In the genomic region with DNA sequence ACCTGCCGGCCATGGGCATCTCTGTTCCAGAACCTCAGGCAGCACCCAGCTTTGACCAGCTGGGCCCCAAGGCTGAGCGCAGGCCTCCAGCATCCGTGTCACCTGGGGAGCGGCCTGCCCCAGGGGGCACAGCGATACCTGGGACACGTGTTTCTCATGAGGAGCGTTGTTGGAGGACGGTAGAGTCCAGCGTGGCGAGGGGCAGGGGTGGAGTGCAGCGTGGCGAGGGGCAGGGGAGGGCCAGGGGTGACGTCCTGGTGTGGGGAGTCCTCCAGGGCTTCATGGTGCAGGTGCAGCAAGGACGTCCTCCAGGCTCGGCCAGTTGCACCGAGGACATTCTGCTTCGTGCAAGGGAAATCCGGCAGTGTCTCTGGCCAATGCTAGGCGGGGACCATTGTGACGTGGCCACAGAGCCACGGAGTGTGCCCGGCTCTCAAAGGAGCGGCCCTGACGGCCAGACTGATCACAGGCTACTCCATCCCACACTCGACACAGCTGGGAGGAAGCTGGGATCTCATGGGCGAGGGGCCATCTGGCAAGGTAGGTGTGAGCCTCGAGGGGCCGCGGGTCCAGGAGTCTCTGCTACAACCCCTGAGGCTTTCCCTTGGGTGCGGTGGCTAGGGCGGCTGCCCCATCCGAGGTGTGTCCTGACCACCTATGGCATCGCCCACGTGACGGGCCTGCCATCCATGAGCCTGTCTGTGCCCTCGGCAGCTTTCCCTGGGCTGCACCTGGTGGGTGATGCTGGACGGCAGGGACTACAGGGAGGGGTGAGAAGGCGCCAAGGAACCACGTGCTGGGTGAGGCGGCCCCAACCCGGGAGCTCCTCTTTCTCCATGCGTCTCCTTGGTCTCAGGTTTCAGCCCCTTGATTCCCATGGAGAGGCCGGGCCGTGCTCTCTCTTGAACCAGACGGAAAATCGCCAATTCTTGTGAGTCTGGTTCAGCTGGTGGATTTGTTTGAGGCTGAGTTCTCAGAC, we compare ENCODE assay signal across 18 cellular contexts. TPM values are rescaled to one million over a fixed set of nuclear protein-coding genes. Genes with fewer than 3 reads are reported as not detected.
DNase-seq lines count a peak whose midpoint lies in the region; ATAC-seq, FAIRE-seq and TF ChIP-seq lines count a peak whose summit lies in the region.
"Had no signal": no experiment of that assay in that cellular context is flagged by ENCODE, and none has a peak within 500 bp of the region (broad histone marks: within the 10 kb centered on the region; RNA-seq: fewer than 3 reads in every experiment).

No MANE protein-coding gene starts in this region.

- H3K27ac ChIP-seq in GM23338 (ENCODE audit: low read depth) (no peak overlapping the region), H1 (ENCODE audit: low read depth, low read length) (no peak overlapping the region)

- H2BK20ac ChIP-seq in H1 (ENCODE audit: low read length) = no peak overlapping the region

- H3F3A ChIP-seq in GM23338 (replicated peaks; ENCODE audit: low read depth) = no peaks in the 10 kb centered on the region

- H2AFZ ChIP-seq in GM23338 = no peak overlapping the region
- no peak overlapping the region for H2AFZ ChIP-seq in H1 (ENCODE audit: low read length)

- no peaks in the 10 kb centered on the region for H3K36me3 Mint-ChIP-seq in GM23338 (ENCODE audit: low read depth)
- H3K36me3 Mint-ChIP-seq: CD4-positive, alpha-beta memory T cell had no signal

- POLR2A ChIA-PET in H1 (lab: Charles Lee; ENCODE audit: partially characterized antibody) = interaction anchor here (0.8 to 1.2 kb wide), 2 partner anchors 17 to 43 kb away, joined by 3 read pairs; no protein-coding TSS in a partner anchor

- no peak overlapping the region for H3K27ac Mint-ChIP-seq in GM23338
- H3K27ac Mint-ChIP-seq: B cell; CD4-positive, alpha-beta memory T cell; T-helper 17 cell had no signal

- CTCF ChIA-PET in H1 (lab: Charles Lee; ENCODE audit: partially characterized antibody) = interaction anchor here (1.3 kb wide), 1 partner anchor 11 kb away, joined by 3 read pairs; no protein-coding TSS in a partner anchor

- peak; percentile 15 for ATAC-seq in GM23338
- ATAC-seq: T-helper 17 cell had no signal

- TF ChIP-seq EP300 in H1 (IDR thresholded peaks at IDR 0.05; ENCODE audit: borderline replicate concordance in 1 of 2, low read depth in 2 of 2, low read length in 2 of 2) = no peak

- H3K4me2 ChIP-seq in GM23338 (no peak overlapping the region), H1 (ENCODE audit: insufficient read depth in 1 of 2, low read depth in 2 of 2, low read length in 2 of 2) (no peak overlapping the region)

- TF ChIP-seq RAD21 in H1 (IDR thresholded peaks at IDR 0.05 in 1 of 2, conservative IDR thresholded peaks at IDR 0.05 in 1 of 2; ENCODE audit: low read depth in 2 of 2, low read length in 2 of 2) = no peak

- H3K36me3 ChIP-seq in GM23338 (ENCODE audit: insufficient read depth) (no peaks in the 10 kb centered on the region), H1 (ENCODE audit: control insufficient read depth in 2 of 4, insufficient read depth in 4 of 4, low read length in 3 of 4) (no peaks in the 10 kb centered on the region)
- H3K36me3 ChIP-seq: HAP-1 had no signal

- H2BK15ac ChIP-seq in H1 (ENCODE audit: low read length) = no peak overlapping the region

- no peak for FAIRE-seq in H1 (lab: Jason Lieb, UNC)
- FAIRE-seq: D721Med, RCC 7860 had no signal

- H3K9me3 ChIP-seq in H1 (ENCODE audit: insufficient read depth in 2 of 2, low read depth in 1 of 2, low read length in 1 of 2) = no peaks in the 10 kb centered on the region
- H3K9me3 ChIP-seq: HAP-1 had no signal

- H3K4ac ChIP-seq in H1 (replicated peaks; ENCODE audit: insufficient read length, low read depth, low read length) = no peak overlapping the region

- TF ChIP-seq CTCF in GM23338 (conservative IDR thresholded peaks at IDR 0.05; ENCODE audit: low read depth in 2 of 2) (no peak), H1 (IDR thresholded peaks at IDR 0.05; ENCODE audit: control extremely low read depth in 1 of 3, insufficient read depth in 1 of 3, low read depth in 1 of 3, low read length in 3 of 3) (no peak)

- DNase-seq in DMS53 (lab: John Stamatoyannopoulos, UW) (peak; percentile 84), GM23338 (ENCODE audit: low spot score) (no peak), NCI-H2107 treated with DMSO at 0.1 percent for 48 hours (lab: John Stamatoyannopoulos, UW; ENCODE audit: unreplicated experiment) (peak; percentile 93), H1 (ENCODE audit: low read depth in 1 of 2, low spot score in 2 of 2) (no peak), NK-92 (lab: John Stamatoyannopoulos, UW; ENCODE audit: unreplicated experiment) (no peak), HK-2 (ENCODE audit: unreplicated experiment) (no peak), activated gamma-delta T cell (lab: John Stamatoyannopoulos, UW) (no peak)
- DNase-seq: CD4-positive, alpha-beta memory T cell; EL; Karpas-422; MM.1S; NCI-H69; SIG-M5; T-helper 17 cell had no signal

- H3K79me2 ChIP-seq in GM23338 (replicated peaks; ENCODE audit: insufficient read depth) (no peaks in the 10 kb centered on the region), H1 (ENCODE audit: control insufficient read depth in 1 of 2, insufficient read depth in 2 of 2, low read length in 2 of 2) (no peaks in the 10 kb centered on the region)

- no peaks in the 10 kb centered on the region for H3K79me1 ChIP-seq in H1 (ENCODE audit: low read depth, low read length)

- H3K9me3 Mint-ChIP-seq in GM23338 = no peaks in the 10 kb centered on the region

- H4K5ac ChIP-seq in H1 (ENCODE audit: insufficient read length, low read depth, low read length) = no peak overlapping the region

- no peak overlapping the region for H3K23ac ChIP-seq in H1 (ENCODE audit: insufficient read length)

- H3K18ac ChIP-seq in H1 (ENCODE audit: extremely low read depth, low read length) = no peak overlapping the region

- H3K56ac ChIP-seq in H1 (replicated peaks; ENCODE audit: insufficient read length, low read depth, low read length) = no peak overlapping the region

- H3K27me3 ChIP-seq in GM23338 (ENCODE audit: insufficient read depth) (0 out of 2 replicates have a peak, but pooled peaks cover 6% of the 10 kb centered on the region), H1 (replicated peaks in 1 of 4; ENCODE audit: control insufficient read depth in 3 of 4, extremely low read depth in 1 of 4, insufficient read depth in 3 of 4, low read length in 3 of 4) (peaks cover 0 to 26% (median 13%) of the 10 kb centered on the region in 4 experiments; a peak in 6 of 7 replicates)

- peaks cover 54% of the 10 kb centered on the region for H3K27me3 Mint-ChIP-seq in GM23338 (ENCODE audit: insufficient read depth, low read depth, poor library complexity)
- H3K27me3 Mint-ChIP-seq: T-helper 17 cell had no signal

- peak overlapping the region; percentile 11 for H4K8ac ChIP-seq in H1 (ENCODE audit: extremely low read depth, insufficient read depth, low read length)

- H2AK5ac ChIP-seq in H1 (ENCODE audit: low read depth, low read length) = no peak overlapping the region

- no peaks in the 10 kb centered on the region for H3K9me2 ChIP-seq in GM23338 (ENCODE audit: insufficient read depth)

- H4K20me1 ChIP-seq in GM23338 (replicated peaks; ENCODE audit: insufficient read depth) (no peaks in the 10 kb centered on the region), H1 (replicated peaks in 1 of 2; ENCODE audit: control insufficient read depth in 1 of 2, insufficient read depth in 2 of 2, low read length in 2 of 2) (no peaks in the 10 kb centered on the region)

- peaks cover 6% of the 10 kb centered on the region for H3K4me1 Mint-ChIP-seq in GM23338
- H3K4me1 Mint-ChIP-seq: B cell, T-helper 17 cell had no signal

- H3K4me1 ChIP-seq in GM23338 (ENCODE audit: insufficient read depth) = no peaks in the 10 kb centered on the region; the same call in 1 of the 2 replicates
- peaks cover 0 to 18% (median 4%) of the 10 kb centered on the region in 4 experiments; a peak in 4 of 7 replicates for H3K4me1 ChIP-seq in H1 (replicated peaks in 1 of 4; ENCODE audit: control insufficient read depth in 3 of 4, insufficient read depth in 4 of 4, low read length in 3 of 4)
- H3K4me1 ChIP-seq: HAP-1 had no signal

- no peak overlapping the region for H2BK120ac ChIP-seq in H1 (replicated peaks; ENCODE audit: low read depth, low read length)

- H3K9ac ChIP-seq in H1 (replicated peaks in 1 of 4; ENCODE audit: extremely low read depth in 1 of 4, low read depth in 3 of 4, low read length in 3 of 4) = no peak overlapping the region

- H2BK5ac ChIP-seq in H1 (ENCODE audit: low read depth, low read length) = no peak overlapping the region

- H4K91ac ChIP-seq in H1 (replicated peaks; ENCODE audit: insufficient read length, low read length) = no peak overlapping the region

- no peak overlapping the region for H2BK12ac ChIP-seq in H1 (ENCODE audit: low read depth, low read length)

- H3K4me3 ChIP-seq in GM23338 = no peak overlapping the region
- no peak overlapping the region for H3K4me3 ChIP-seq in H1 (ENCODE audit: extremely low read depth in 1 of 4, insufficient read depth in 2 of 4, low read depth in 3 of 4, low read length in 4 of 4)
- H3K4me3 ChIP-seq: HAP-1 had no signal

- no peak for TF ChIP-seq POLR2A in H1 (IDR thresholded peaks at IDR 0.05; ENCODE audit: control extremely low read depth in 1 of 2, low read depth in 2 of 2, low read length in 2 of 2)

- H3K23me2 ChIP-seq in H1 (ENCODE audit: low read depth, low read length) = 0 out of 2 replicates have a peak, but pooled peaks cover 1% of the 10 kb centered on the region

- no peak overlapping the region for H3K4me3 Mint-ChIP-seq in GM23338
- H3K4me3 Mint-ChIP-seq: B cell; CD4-positive, alpha-beta memory T cell; T-helper 17 cell had no signal

- no peak overlapping the region for H3K14ac ChIP-seq in H1 (ENCODE audit: insufficient read length)

- 90% methylated on average over 42 of the region's 46 CpGs; no CpG with 5 or more reads in 1 of the 2 experiments for WGBS in H1 (ENCODE audit: extremely low coverage in 1 of 2, insufficient coverage in 1 of 2, insufficient read length in 1 of 2, insufficient replicate concordance in 2 of 2, low coverage in 1 of 2, low lambda C conversion rate in 2 of 2, missing lambda C conversion rate in 1 of 2), 2 experiments

RNA-seq across cellular contexts. Expression of a gene that starts 33.8 kb away (rescaled TPM):
- 2.2 and 3.1 TPM in 2 replicates for total RNA-seq in GM23338 (2014; rRNA removed; shearing (Covaris generic))
- polyA plus RNA-seq in GM23338 (2016; fragmentation: Nextera tagmentation; extraction: Ambion mirVana) (0.39 and 0.75 TPM in 2 replicates), H1 (2011; rRNA removed) (1.0 and 1.3 TPM in 2 replicates)
- 0.95 and 1.1 TPM in 2 replicates for total RNA-seq in H1 (2021; fragmentation: NEBNext Ultra II Directional; extraction: Animal tissue kit (Norgen Biotek cat#: 25700))
- polyA plus RNA-seq in H1 (2011; cell fraction: cytosol; rRNA removed) = 1.4 TPM
- 1.9 TPM for polyA plus RNA-seq in H1 (2011; cell fraction: nucleus; rRNA removed)
- polyA plus RNA-seq in H1 (2012, experiment 1 of 2) = 1.1 to 1.3 TPM (median 1.2 TPM) in 4 replicates
- polyA plus RNA-seq in H1 (2012, experiment 2 of 2) = 1.6 TPM
- polyA plus RNA-seq in H1 (2013, experiment 1 of 2) = 1.5 TPM
- polyA plus RNA-seq in H1 (2013, experiment 2 of 2) = 1.2 TPM
- polyA minus RNA-seq in H1 (2011; rRNA and poly(A)+ RNA removed) = 0.46 and 0.47 TPM in 2 replicates
- 0.95 TPM for polyA minus RNA-seq in H1 (2011; cell fraction: cytosol; rRNA and poly(A)+ RNA removed)
- 1.4 TPM for polyA minus RNA-seq in H1 (2011; cell fraction: nucleus; rRNA and poly(A)+ RNA removed)

RNA-seq across cellular contexts. Expression of a gene that starts 47.4 kb away (rescaled TPM):
- 24.2 and 31.6 TPM in 2 replicates for total RNA-seq in GM23338 (2014; rRNA removed; shearing (Covaris generic))
- polyA plus RNA-seq in GM23338 (2016; fragmentation: Nextera tagmentation; extraction: Ambion mirVana) = 13.4 and 13.8 TPM in 2 replicates
- 27.5 and 30.0 TPM in 2 replicates for total RNA-seq in H1 (2021; fragmentation: NEBNext Ultra II Directional; extraction: Animal tissue kit (Norgen Biotek cat#: 25700))
- 14.4 and 19.5 TPM in 2 replicates for polyA plus RNA-seq in H1 (2011; rRNA removed)
- 17.3 TPM for polyA plus RNA-seq in H1 (2011; cell fraction: cytosol; rRNA removed)
- polyA plus RNA-seq in H1 (2011; cell fraction: nucleus; rRNA removed) = 38.7 TPM
- polyA plus RNA-seq in H1 (2012, experiment 1 of 2) = 24.9 to 34.9 TPM (median 31.8 TPM) in 4 replicates
- polyA plus RNA-seq in H1 (2012, experiment 2 of 2) = 19.3 TPM
- polyA plus RNA-seq in H1 (2013, experiment 1 of 2) = 16.3 TPM
- 14.9 TPM for polyA plus RNA-seq in H1 (2013, experiment 2 of 2)
- 16.7 and 19.2 TPM in 2 replicates for polyA minus RNA-seq in H1 (2011; rRNA and poly(A)+ RNA removed)
- polyA minus RNA-seq in H1 (2011; cell fraction: cytosol; rRNA and poly(A)+ RNA removed) = 12.9 TPM
- polyA minus RNA-seq in H1 (2011; cell fraction: nucleus; rRNA and poly(A)+ RNA removed) = 14.7 TPM

Comparison
In these comparisons a context has a peak if more than half of its experiments do, and no peak if none do; other contexts are left out.
1. DNase-seq: peak in DMS53 (single experiment) and NCI-H2107 treated with DMSO at 0.1 percent for 48 hours (single experiment); none in GM23338 (single experiment), H1 (0 of 2), NK-92 (single experiment), HK-2 (single experiment) and activated gamma-delta T cell (single experiment).